Comparison of ENCODE assay signal across 9 cellular contexts in the genomic region with DNA sequence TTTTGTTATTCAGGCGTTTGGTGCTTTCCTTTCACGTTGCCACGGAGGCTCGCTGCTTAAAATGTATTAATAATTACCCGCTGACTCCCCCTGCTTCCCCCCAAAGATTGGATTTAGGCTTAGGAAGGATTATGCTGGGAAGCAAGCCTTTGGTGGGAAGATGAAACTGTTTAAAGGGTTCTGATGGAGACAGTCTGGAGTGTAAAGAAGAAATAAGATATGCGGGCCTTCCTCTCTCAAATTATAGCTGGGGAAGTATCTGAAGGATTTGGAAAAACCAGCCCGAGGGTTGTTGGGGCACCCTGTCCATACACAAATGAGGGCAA. TPM values are rescaled to one million over a fixed set of nuclear protein-coding genes. Genes with fewer than 3 reads are reported as not detected.
DNase-seq lines count a peak whose midpoint lies in the region; ATAC-seq and TF ChIP-seq lines count a peak whose summit lies in the region.
"Had no signal": no experiment of that assay in that cellular context is flagged by ENCODE, and none has a peak within 500 bp of the region (broad histone marks: within the 10 kb centered on the region; RNA-seq: fewer than 3 reads in every experiment).

No MANE protein-coding gene starts in this region.

- CTCF ChIA-PET in AG04449 (lab: Yijun Ruan, JAX): interaction anchor here (0.8 to 8.8 kb wide), 6 partner anchors 17 to 145 kb away, joined by 3 to 146 read pairs (median 6); no protein-coding TSS in a partner anchor
- CTCF ChIA-PET in naive thymus-derived CD4-positive, alpha-beta T cell (lab: Charles Lee): interaction anchor here (1.1 to 1.7 kb wide), 2 partner anchors 143 to 220 kb away, joined by 4 to 6 read pairs; no protein-coding TSS in a partner anchor

- peak overlapping the region; percentile 79 to 96 (median 90) for H3K4me3 Mint-ChIP-seq in naive thymus-derived CD4-positive, alpha-beta T cell

- intact Hi-C loops in naive thymus-derived CD4-positive, alpha-beta T cell (cut with micrococcal nuclease): loop anchor here (1.0 to 10.0 kb wide), 6 partner anchors 16 to 587 kb away; a partner anchor contains a TSS

- POLR2A ChIA-PET in AG04449 (lab: Yijun Ruan, JAX): interaction anchor here (0.6 to 1.5 kb wide), 4 partner anchors 9 to 129 kb away, joined by 3 to 4 read pairs (median 3); no protein-coding TSS in a partner anchor
- POLR2A ChIA-PET in naive thymus-derived CD4-positive, alpha-beta T cell (lab: Charles Lee): no interaction called here

- no peak for ATAC-seq in naive thymus-derived CD4-positive, alpha-beta T cell
- ATAC-seq in GM21381 (IDR thresholded peaks at IDR 0.05; ENCODE audit: unreplicated experiment) (no peak), GM18511 (IDR thresholded peaks at IDR 0.05; ENCODE audit: unreplicated experiment) (no peak)

- DNase-seq in AG04449 (ENCODE audit: low read depth, low spot score): no peak
- DNase-seq in Jurkat, Clone E6-1 (ENCODE audit: low read depth, low spot score): no peak
- no peak for DNase-seq in coronary artery (ENCODE audit: low spot score)
- no peak for DNase-seq in naive thymus-derived CD4-positive, alpha-beta T cell
- DNase-seq in NCI-H1930 (lab: John Stamatoyannopoulos, UW): no peak
- no peak for DNase-seq in cerebellum (ENCODE audit: low spot score)

- no peaks in the 10 kb centered on the region for H3K9me3 ChIP-seq in naive thymus-derived CD4-positive, alpha-beta T cell (ENCODE audit: control insufficient read depth in 2 of 3, low read length in 3 of 3)

- H3K4me1 Mint-ChIP-seq in naive thymus-derived CD4-positive, alpha-beta T cell: peaks cover 5 to 61% (median 24%) of the 10 kb centered on the region in 7 donors

- TF ChIP-seq CTCF in AG04449 (IDR thresholded peaks at IDR 0.05; ENCODE audit: insufficient read depth, low read length, missing control alignments) (no peak), coronary artery (IDR thresholded peaks at IDR 0.05) (no peak)

- peaks cover 10 to 13% of the 10 kb centered on the region in 2 donors for H3K4me1 ChIP-seq in naive thymus-derived CD4-positive, alpha-beta T cell (ENCODE audit: control insufficient read depth in 2 of 2, insufficient read depth in 2 of 2, low read length in 2 of 2)

- H3K27ac Mint-ChIP-seq in naive thymus-derived CD4-positive, alpha-beta T cell: peak overlapping the region; percentile 20 to 91 (median 81)

- peak overlapping the region in 1 of 2 donors; percentile 93 for H3K27ac ChIP-seq in coronary artery
- H3K27ac ChIP-seq in naive thymus-derived CD4-positive, alpha-beta T cell (ENCODE audit: low read depth, low read length): no peak overlapping the region
- H3K27ac ChIP-seq: epithelial cell of prostate had no signal

- no peaks in the 10 kb centered on the region for H3K36me3 ChIP-seq in naive thymus-derived CD4-positive, alpha-beta T cell (ENCODE audit: control insufficient read depth in 2 of 3, insufficient read depth in 3 of 3, low read length in 3 of 3)

- H3K9me3 Mint-ChIP-seq in naive thymus-derived CD4-positive, alpha-beta T cell: no peaks in the 10 kb centered on the region

- H3K27me3 Mint-ChIP-seq in naive thymus-derived CD4-positive, alpha-beta T cell: no peaks in the 10 kb centered on the region

- H3K4me3 ChIP-seq in AG04449 (ENCODE audit: low read depth, low read length) (peak overlapping the region; percentile 69), coronary artery (peak overlapping the region; percentile 75)
- H3K4me3 ChIP-seq in Jurkat, Clone E6-1 (ENCODE audit: low read length): peak overlapping the region; percentile 52; the same call in 1 of the 2 replicates
- H3K4me3 ChIP-seq in naive thymus-derived CD4-positive, alpha-beta T cell (ENCODE audit: low read length): peak overlapping the region; percentile 71

- peaks cover 0 to 5% (median 0%) of the 10 kb centered on the region in 5 donors for H3K36me3 Mint-ChIP-seq in naive thymus-derived CD4-positive, alpha-beta T cell

- H3K27me3 ChIP-seq in naive thymus-derived CD4-positive, alpha-beta T cell (ENCODE audit: control insufficient read depth in 2 of 2, insufficient read depth in 2 of 2, low read length in 2 of 2): no peaks in the 10 kb centered on the region

RNA-seq across cellular contexts. Expression of a gene that starts 1.1 kb away (rescaled TPM):
- polyA plus RNA-seq in Jurkat, Clone E6-1 (2012; ENCODE audit: insufficient read depth, insufficient read length): 10.1 TPM
- 10 to 100 TPM; 22.5 to 96.4 (median 27.8) TPM for total RNA-seq in naive thymus-derived CD4-positive, alpha-beta T cell
- 1 to 10 TPM in 1 of 2 donors, under 1 TPM in 1; 0.52 to 1.8 TPM for polyA plus RNA-seq in naive thymus-derived CD4-positive, alpha-beta T cell
- total RNA-seq in cerebellum: 43.8 TPM
